1 cellular context compared by ENCODE assay signal in genomic region chr5:96935556-96936430, GRCh38.
TF ChIP-seq lines count a peak whose summit lies in the region.

LNPEP (plus strand) TSS chr5:96936080; CDS start chr5:96936156, 76 bp downstream.

TF ChIP-seq in HCT116, 20 proteins besides CTCF, POLR2A, EP300 and RAD21 (continued from another document):
- TF ChIP-seq CBX3 (IDR thresholded peaks at IDR 0.05; ENCODE audit: low read depth) (peak; percentile 94), EGR1 (IDR thresholded peaks at IDR 0.05; ENCODE audit: low read depth) (no peak), CEBPB (IDR thresholded peaks at IDR 0.05; ENCODE audit: low read depth) (no peak; the same call in 1 of the 2 replicates), ZNF274 (IDR thresholded peaks at IDR 0.05; ENCODE audit: low read depth, low read length) (no peak), FOSL1 (IDR thresholded peaks at IDR 0.05; ENCODE audit: low read depth) (peak; percentile 34), SRF (IDR thresholded peaks at IDR 0.05; ENCODE audit: low read depth) (no peak), POLR2AphosphoS5 (IDR thresholded peaks at IDR 0.05; ENCODE audit: low read depth, low read length) (peak; percentile 77), SP1 (IDR thresholded peaks at IDR 0.05; ENCODE audit: low read depth) (peak; percentile 99), MAX (IDR thresholded peaks at IDR 0.05) (peak; percentile 92), SIN3A (IDR thresholded peaks at IDR 0.05; ENCODE audit: low read depth) (peak; percentile 90), ZFX (IDR thresholded peaks at IDR 0.05) (peak; percentile 31; the same call in 1 of the 2 replicates)
